ENCODE assay signal across 10 cellular contexts in genomic region chr1:20594746-20595145, GRCh38. TPM values are rescaled to one million over a fixed set of nuclear protein-coding genes. Genes with fewer than 3 reads are reported as not detected.
"Had no signal": no experiment of that assay in that cellular context is flagged by ENCODE, and none has a peak within 500 bp of the region (broad histone marks: within the 10 kb centered on the region; RNA-seq: fewer than 3 reads in every experiment).

No MANE protein-coding gene starts in this region.

- H3K4me3 Mint-ChIP-seq: GM23338, H9, HFFc6 had no signal

- DNase-seq: GM23248, GOT3, H7, H9, HCEC 1CT, HFFc6 had no signal

- H3K27ac ChIP-seq: GM23248 had no signal

- H3K4me3 ChIP-seq: GM23248, GM23338, HAP-1 had no signal

- H3K9me3 Mint-ChIP-seq: GM23338, H9, HFFc6 had no signal

- H3K36me3 ChIP-seq: HAP-1 had no signal

- H3K27ac Mint-ChIP-seq: GM23338, HFFc6 had no signal

- H3K9me3 ChIP-seq: HAP-1 had no signal

- H2AFZ ChIP-seq: GM23248, GM23338 had no signal

- ATAC-seq: GM23338, HCT116 had no signal

- H3K4me2 ChIP-seq: GM23338 had no signal

RNA-seq across cellular contexts. Expression of gene CDA, which starts 5.8 kb away (rescaled TPM):
- total RNA-seq: H4 had no signal
